Comparison of ENCODE assay signal across 25 cellular contexts in genomic region chr2:175966839-175967238, GRCh38.
"Had no signal": no experiment of that assay in that cellular context is flagged by ENCODE, and none has a peak within 500 bp of the region (broad histone marks: within the 10 kb centered on the region; RNA-seq: fewer than 3 reads in every experiment).

No MANE protein-coding gene starts in this region.

- H3K4me3 Mint-ChIP-seq: dendritic cell treated with granulocyte-macrophage colony-stimulating factor and Interleukin-4, amounts not matched to agents 40 ng/mL and 50 ng/mL, for 4 days; effector memory CD8-positive, alpha-beta T cell; endodermal cell had no signal

- H3K9me3 Mint-ChIP-seq: effector memory CD8-positive, alpha-beta T cell had no signal

- H3K27me3 Mint-ChIP-seq: dendritic cell treated with granulocyte-macrophage colony-stimulating factor and Interleukin-4, amounts not matched to agents 40 ng/mL and 50 ng/mL, for 4 days; effector memory CD8-positive, alpha-beta T cell had no signal

- ATAC-seq: effector memory CD8-positive, alpha-beta T cell; esophagus mucosa; foreskin keratinocyte; gastrocnemius medialis; gastroesophageal sphincter; heart left ventricle; heart right ventricle had no signal

- DNase-seq: colonic mucosa; cortex of kidney; dermis blood vessel endothelial cell; dorsolateral prefrontal cortex; effector CD4-positive, alpha-beta T cell; effector CD8-positive, alpha-beta T cell; effector memory CD4-positive, alpha-beta T cell; effector memory CD8-positive, alpha-beta T cell; endodermal cell; erythroblast; esophagus squamous epithelium; foreskin fibroblast; foreskin keratinocyte; foreskin melanocyte; gastrocnemius medialis; glutamatergic neuron; head of caudate nucleus; heart left ventricle; heart right ventricle had no signal

- H3K27ac Mint-ChIP-seq: dendritic cell treated with granulocyte-macrophage colony-stimulating factor and Interleukin-4, amounts not matched to agents 40 ng/mL and 50 ng/mL, for 4 days; effector memory CD8-positive, alpha-beta T cell; endodermal cell had no signal

- H3K4me1 Mint-ChIP-seq: endodermal cell had no signal

- H3K4me3 ChIP-seq: colonic mucosa, coronary artery, dorsolateral prefrontal cortex, esophagus muscularis mucosa, esophagus squamous epithelium, gastrocnemius medialis, gastroesophageal sphincter, heart left ventricle, heart right ventricle had no signal

- H3K27ac ChIP-seq: colonic mucosa, coronary artery, dorsolateral prefrontal cortex, epithelial cell of prostate, esophagus muscularis mucosa, esophagus squamous epithelium, foreskin keratinocyte, gastrocnemius medialis, gastroesophageal sphincter, heart left ventricle, heart right ventricle had no signal

- H3K9me3 ChIP-seq: colonic mucosa, esophagus muscularis mucosa, esophagus squamous epithelium, gastrocnemius medialis, gastroesophageal sphincter had no signal

- H3K36me3 ChIP-seq: colonic mucosa had no signal
